In the genomic region with DNA sequence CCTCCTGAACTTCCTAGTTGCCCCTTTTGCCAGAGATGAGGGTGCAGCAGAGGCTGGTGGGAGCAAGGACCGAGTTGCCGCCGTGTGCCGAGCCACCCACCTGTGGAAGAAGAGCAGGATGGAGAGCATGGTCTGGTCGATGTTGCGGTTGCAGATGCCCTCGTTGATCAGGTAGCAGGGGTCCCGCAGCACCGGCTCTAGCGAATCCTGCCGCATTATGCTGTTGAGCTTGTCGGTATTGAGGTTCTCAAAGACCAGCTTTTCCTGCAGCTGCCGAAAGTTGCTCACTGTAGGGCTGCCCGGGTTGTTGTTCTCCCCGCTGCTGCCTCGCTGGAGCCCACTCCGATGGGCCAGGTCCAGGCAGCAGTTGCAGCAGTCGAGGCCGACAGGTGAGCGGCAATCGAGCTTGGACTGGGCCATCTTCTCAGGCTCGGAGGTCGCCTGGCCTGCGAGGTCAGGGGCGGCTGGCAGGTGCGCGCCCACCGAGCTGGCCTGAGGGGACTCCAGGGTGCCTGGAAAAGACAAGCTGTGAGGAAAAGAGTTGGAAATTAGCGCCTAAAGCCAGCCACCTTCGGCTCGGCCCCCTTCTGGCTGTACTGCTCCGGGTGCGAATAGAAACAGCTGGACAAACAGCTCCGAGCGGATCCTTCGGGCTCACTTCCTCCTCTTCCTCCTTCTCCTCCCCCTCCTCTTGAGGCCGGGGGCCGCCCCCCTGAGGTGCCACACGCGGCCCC, we compare ENCODE assay signal across 9 cellular contexts. TPM values are rescaled to one million over a fixed set of nuclear protein-coding genes. Genes with fewer than 3 reads are reported as not detected.
DNase-seq lines count a peak whose midpoint lies in the region; ATAC-seq, FAIRE-seq and TF ChIP-seq lines count a peak whose summit lies in the region.
"Had no signal": no experiment of that assay in that cellular context is flagged by ENCODE, and none has a peak within 500 bp of the region (broad histone marks: within the 10 kb centered on the region; RNA-seq: fewer than 3 reads in every experiment).

No MANE protein-coding gene starts in this region.

- peaks cover 9% of the 10 kb centered on the region for H3K4me1 Mint-ChIP-seq in T-helper 2 cell treated with Interferon-gamma antibody and Interleukin-4, amounts not matched to agents 5 μg/mL and 100 μg/mL, for 36 hours (ENCODE audit: low read depth)
- H3K4me1 Mint-ChIP-seq in memory B cell = peaks cover 13% of the 10 kb centered on the region

- no peak overlapping the region for H3K27ac Mint-ChIP-seq in T-helper 2 cell treated with Interferon-gamma antibody and Interleukin-4, amounts not matched to agents 5 μg/mL and 100 μg/mL, for 36 hours
- no peak overlapping the region for H3K27ac Mint-ChIP-seq in memory B cell

- H3K27ac ChIP-seq in HL-60 (replicated peaks) (no peak overlapping the region), brain microvascular endothelial cell (no peak overlapping the region), urinary bladder (ENCODE audit: low read depth) (peak overlapping the region; percentile 39)

- no peak for FAIRE-seq in D721Med (lab: Jason Lieb, UNC)

- H3K36me3 ChIP-seq in brain microvascular endothelial cell (replicated peaks) (no peaks in the 10 kb centered on the region), urinary bladder (ENCODE audit: insufficient read depth) (no peaks in the 10 kb centered on the region)

- TF ChIP-seq CTCF in HL-60 (IDR thresholded peaks at IDR 0.05; ENCODE audit: insufficient read depth, low read length) (no peak), brain microvascular endothelial cell (IDR thresholded peaks at IDR 0.05; ENCODE audit: low read depth, low read length, missing control alignments) (peak; percentile 24), D721Med (IDR thresholded peaks at IDR 0.05; ENCODE audit: insufficient read depth, missing control alignments) (no peak)

- H3K9me3 Mint-ChIP-seq in T-helper 2 cell treated with Interferon-gamma antibody and Interleukin-4, amounts not matched to agents 5 μg/mL and 100 μg/mL, for 36 hours = no peaks in the 10 kb centered on the region
- H3K9me3 Mint-ChIP-seq in memory B cell = no peaks in the 10 kb centered on the region

- H3K4me3 ChIP-seq in HL-60 (replicated peaks; ENCODE audit: insufficient read depth, low read length) (peak overlapping the region; percentile 39), brain microvascular endothelial cell (ENCODE audit: low read depth, low read length) (peak overlapping the region; percentile 51), urinary bladder (ENCODE audit: low read depth, low read length) (peak overlapping the region; percentile 65)

- ATAC-seq in memory B cell (ENCODE audit: low read depth) = no peak

- no peaks in the 10 kb centered on the region for H3K36me3 Mint-ChIP-seq in T-helper 2 cell treated with Interferon-gamma antibody and Interleukin-4, amounts not matched to agents 5 μg/mL and 100 μg/mL, for 36 hours (ENCODE audit: low read depth)
- no peaks in the 10 kb centered on the region for H3K36me3 Mint-ChIP-seq in memory B cell

- in situ Hi-C loops in brain microvascular endothelial cell (cut with HindIII; ENCODE audit: low pct_ligation_motif_present, low sequenced_read_pairs) = no loop called here

- peaks cover 23% of the 10 kb centered on the region for H3K27me3 Mint-ChIP-seq in T-helper 2 cell treated with Interferon-gamma antibody and Interleukin-4, amounts not matched to agents 5 μg/mL and 100 μg/mL, for 36 hours (ENCODE audit: low read depth)
- no peaks in the 10 kb centered on the region for H3K27me3 Mint-ChIP-seq in memory B cell

- peaks cover 13% of the 10 kb centered on the region for H3K27me3 ChIP-seq in HL-60 (ENCODE audit: insufficient read depth, poor library complexity, severe bottlenecking)
- no peaks in the 10 kb centered on the region for H3K27me3 ChIP-seq in brain microvascular endothelial cell (replicated peaks)

- H3K4me1 ChIP-seq in urinary bladder (ENCODE audit: insufficient read depth) = no peaks in the 10 kb centered on the region

- DNase-seq in T-helper 2 cell treated with Interferon-gamma antibody and Interleukin-4, amounts not matched to agents 5 μg/mL and 100 μg/mL, for 36 hours (ENCODE audit: low spot score) = no peak
- DNase-seq in T-helper 2 cell = no peak
- peak in 1 of 2 experiments; percentile 28 for DNase-seq in HL-60 (ENCODE audit: low read depth in 1 of 2, low spot score in 1 of 2)
- DNase-seq in brain microvascular endothelial cell = no peak
- DNase-seq in memory B cell (ENCODE audit: low spot score in 2 of 2) = no peak
- no peak for DNase-seq in D721Med (ENCODE audit: insufficient read length, low spot score)
- DNase-seq in activated CD8-positive, alpha-beta memory T cell treated with anti-CD3 and anti-CD28 coated beads, Interleukin-2, amount 50 U/mL, for 4 hours = no peak

- 14% methylated on average over 40 of the region's 40 CpGs for WGBS in urinary bladder

- peak overlapping the region; percentile 43 for H3K4me3 Mint-ChIP-seq in T-helper 2 cell treated with Interferon-gamma antibody and Interleukin-4, amounts not matched to agents 5 μg/mL and 100 μg/mL, for 36 hours
- peak overlapping the region; percentile 74 for H3K4me3 Mint-ChIP-seq in memory B cell

RNA-seq across cellular contexts. Expression of gene TSC22D3, which starts 0.4 kb away (rescaled TPM):
- total RNA-seq in urinary bladder = 63.2 TPM
- 843 TPM for polyA plus RNA-seq in urinary bladder

RNA-seq across cellular contexts. Expression of gene NCBP2L, which starts 2.4 kb away (rescaled TPM):
- total RNA-seq in urinary bladder = not detected
- not detected for polyA plus RNA-seq in urinary bladder
- total RNA-seq: subcutaneous adipose tissue had no signal

RNA-seq across cellular contexts. Expression of gene MID2, which starts 50.5 kb away (rescaled TPM):
- 24.6 TPM for total RNA-seq in urinary bladder
- 14.1 TPM for polyA plus RNA-seq in urinary bladder
